Comparison of ENCODE assay signal across 22 cellular contexts in the genomic region with DNA sequence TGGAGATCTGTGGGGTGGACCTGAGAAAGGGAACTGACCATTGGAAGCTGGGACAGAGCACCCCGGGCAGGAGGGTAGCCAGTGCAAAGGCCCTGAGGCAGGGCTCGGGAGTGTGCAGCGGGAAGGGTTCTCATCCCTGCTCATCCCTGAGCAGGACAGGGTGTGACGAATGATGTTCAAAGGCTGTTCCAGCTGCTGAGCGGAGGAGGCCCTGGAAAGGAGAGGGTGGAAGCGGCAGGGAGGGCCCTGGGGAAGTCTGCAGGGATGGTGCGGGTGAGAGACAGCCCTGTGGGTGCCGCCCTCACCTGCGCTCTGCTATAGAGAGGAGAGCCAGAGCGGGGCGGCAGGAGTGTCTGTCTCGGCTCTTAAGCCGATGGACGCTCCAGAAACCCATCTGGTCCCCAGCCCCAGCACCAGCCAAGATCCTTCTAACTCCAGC. TPM values are rescaled to one million over a fixed set of nuclear protein-coding genes. Genes with fewer than 3 reads are reported as not detected.
DNase-seq lines count a peak whose midpoint lies in the region; ATAC-seq, FAIRE-seq and TF ChIP-seq lines count a peak whose summit lies in the region.
"Had no signal": no experiment of that assay in that cellular context is flagged by ENCODE, and none has a peak within 500 bp of the region (broad histone marks: within the 10 kb centered on the region; RNA-seq: fewer than 3 reads in every experiment).

No MANE protein-coding gene starts in this region.

- no peaks in the 10 kb centered on the region for H3K4me1 ChIP-seq in HEK293 (ENCODE audit: control insufficient read depth, insufficient read depth, low read length)
- H3K4me1 ChIP-seq in kidney (ENCODE audit: control insufficient read depth in 1 of 2, insufficient read depth in 1 of 2, low read depth in 1 of 2, low read length in 2 of 2): peaks cover 0 to 3% of the 10 kb centered on the region in 2 donors
- H3K4me1 ChIP-seq in breast epithelium: no peaks in the 10 kb centered on the region
- H3K4me1 ChIP-seq: Caco-2 had no signal

- no peak for ATAC-seq in WTC11
- ATAC-seq in GM18498 (IDR thresholded peaks at IDR 0.05; ENCODE audit: unreplicated experiment): no peak

- H3K9me3 Mint-ChIP-seq in WTC11 (no peaks in the 10 kb centered on the region), Calu3 (ENCODE audit: low read depth, unreplicated experiment) (no peaks in the 10 kb centered on the region)
- H3K9me3 Mint-ChIP-seq: CD4-positive, alpha-beta T cell had no signal

- H3K27ac Mint-ChIP-seq in WTC11 (no peak overlapping the region), Calu3 (ENCODE audit: unreplicated experiment) (no peak overlapping the region)
- H3K27ac Mint-ChIP-seq: CD4-positive, alpha-beta T cell had no signal

- no peaks in the 10 kb centered on the region for H3K27me3 Mint-ChIP-seq in WTC11 (ENCODE audit: low read depth)
- peaks cover 35% of the 10 kb centered on the region for H3K27me3 Mint-ChIP-seq in Calu3 (ENCODE audit: unreplicated experiment)
- H3K27me3 Mint-ChIP-seq: CD4-positive, alpha-beta T cell had no signal

- no peaks in the 10 kb centered on the region for H3K36me3 Mint-ChIP-seq in WTC11
- no peaks in the 10 kb centered on the region for H3K36me3 Mint-ChIP-seq in Calu3 (ENCODE audit: insufficient read depth, unreplicated experiment)

- H3K27ac ChIP-seq in HEK293 (ENCODE audit: extremely low read depth, low read depth, low read length) (no peak overlapping the region), kidney (ENCODE audit: low read depth in 2 of 2, low read length in 2 of 2) (no peak overlapping the region), breast epithelium (no peak overlapping the region)
- H3K27ac ChIP-seq: BLaER1 had no signal

- POLR2A ChIA-PET in HEK293 (lab: Yijun Ruan, JAX) (no interaction called here), WTC11 (lab: Charles Lee) (no interaction called here)

- intact Hi-C loops in kidney (cut with DNase I) (no loop called here), posterior vena cava (cut with DNase I) (no loop called here), breast epithelium (cut with DNase I; ENCODE audit: low total_unique reads) (no loop called here), Calu3 (cut with micrococcal nuclease; ENCODE audit: unreplicated experiment) (no loop called here)

- TF ChIP-seq POLR2A in breast epithelium (IDR thresholded peaks at IDR 0.05): no peak

- no peak overlapping the region for H3K9ac ChIP-seq in kidney (ENCODE audit: low read length in 2 of 2)
- H3K9ac ChIP-seq: BLaER1 had no signal

- no peaks in the 10 kb centered on the region for H3K9me3 ChIP-seq in HEK293 (ENCODE audit: control insufficient read depth, insufficient read depth, low read depth, low read length)
- H3K9me3 ChIP-seq in kidney (ENCODE audit: control insufficient read depth in 1 of 2, low read length in 2 of 2): no peaks in the 10 kb centered on the region
- no peaks in the 10 kb centered on the region for H3K9me3 ChIP-seq in breast epithelium
- H3K9me3 ChIP-seq: BLaER1, Caco-2 had no signal

- H3K36me3 ChIP-seq in HEK293 (ENCODE audit: control insufficient read depth in 2 of 2, insufficient read depth in 1 of 2, low read length in 2 of 2) (no peaks in the 10 kb centered on the region), kidney (ENCODE audit: control insufficient read depth in 1 of 2, insufficient read depth in 2 of 2, low read length in 2 of 2) (no peaks in the 10 kb centered on the region), breast epithelium (no peaks in the 10 kb centered on the region)
- H3K36me3 ChIP-seq: BLaER1 had no signal

- CTCF ChIA-PET in HEK293 (lab: Yijun Ruan, JAX): no interaction called here
- CTCF ChIA-PET in WTC11 (lab: Charles Lee): no interaction called here
- CTCF ChIA-PET in Calu3 (lab: Charles Lee): no interaction called here

- H3K4me1 Mint-ChIP-seq in WTC11 (peaks cover 21% of the 10 kb centered on the region), Calu3 (ENCODE audit: low read depth, unreplicated experiment) (no peaks in the 10 kb centered on the region)

- no peaks in the 10 kb centered on the region for H3K27me3 ChIP-seq in breast epithelium
- H3K27me3 ChIP-seq: BLaER1 had no signal

- no peak overlapping the region for H3K4me3 Mint-ChIP-seq in WTC11
- H3K4me3 Mint-ChIP-seq in Calu3 (ENCODE audit: low read depth, unreplicated experiment): no peak overlapping the region
- H3K4me3 Mint-ChIP-seq: CD4-positive, alpha-beta T cell had no signal

- TF ChIP-seq CTCF in HEK293 (tag by site-specific recombination; IDR thresholded peaks at IDR 0.05) (no peak), WTC11 (IDR thresholded peaks at IDR 0.05) (no peak), kidney (IDR thresholded peaks at IDR 0.05; ENCODE audit: borderline replicate concordance, extremely low read depth, insufficient read depth) (no peak), breast epithelium (IDR thresholded peaks at IDR 0.05) (no peak), Calu3 (IDR thresholded peaks at IDR 0.05; ENCODE audit: unreplicated experiment) (no peak)

- H3K4me3 ChIP-seq in HEK293 (ENCODE audit: low read depth, low read length): no peak overlapping the region
- H3K4me3 ChIP-seq in kidney (ENCODE audit: low read length in 2 of 2): no peak overlapping the region
- no peak overlapping the region for H3K4me3 ChIP-seq in breast epithelium
- H3K4me3 ChIP-seq: BLaER1 had no signal

- no TSS peak for BruUV-seq in Calu3 (replicated peaks; lab: Mats Ljungman, UMichigan)

- DNase-seq in WTC11 (ENCODE audit: low spot score): no peak
- peak; percentile 40 for DNase-seq in kidney
- DNase-seq in posterior vena cava (ENCODE audit: low spot score): peak; percentile 67
- no peak for DNase-seq in breast epithelium (ENCODE audit: low spot score in 2 of 2)
- no peak for DNase-seq in Calu3
- no peak for DNase-seq in mucosa of gallbladder (ENCODE audit: low spot score)
- DNase-seq: Caco-2; CD4-positive, alpha-beta T cell; DND-41; Karpas-422; NCI-H1694; NCI-H2171; NCI-H526; OCI-M1; SHP77 had no signal

- no peak for FAIRE-seq in kidney (lab: Jason Lieb, UNC)
- FAIRE-seq: G401.6, GM12892, GM18507, GM19239 had no signal

TF ChIP-seq in HEK293, 187 proteins besides CTCF, POLR2A, EP300 and RAD21 (continues in another document):
- TF ChIP-seq ZNF623 (tag by site-specific recombination; IDR thresholded peaks at IDR 0.05): peak; percentile 95
- TF ChIP-seq, protein P1, sequence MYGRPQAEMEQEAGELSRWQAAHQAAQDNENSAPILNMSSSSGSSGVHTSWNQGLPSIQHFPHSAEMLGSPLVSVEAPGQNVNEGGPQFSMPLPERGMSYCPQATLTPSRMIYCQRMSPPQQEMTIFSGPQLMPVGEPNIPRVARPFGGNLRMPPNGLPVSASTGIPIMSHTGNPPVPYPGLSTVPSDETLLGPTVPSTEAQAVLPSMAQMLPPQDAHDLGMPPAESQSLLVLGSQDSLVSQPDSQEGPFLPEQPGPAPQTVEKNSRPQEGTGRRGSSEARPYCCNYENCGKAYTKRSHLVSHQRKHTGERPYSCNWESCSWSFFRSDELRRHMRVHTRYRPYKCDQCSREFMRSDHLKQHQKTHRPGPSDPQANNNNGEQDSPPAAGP (tag by site-specific recombination; IDR thresholded peaks at IDR 0.05): 0 out of 2 replicates have a peak, but pooled peaks have one; percentile 56

TF ChIP-seq in WTC11, 78 proteins besides CTCF, POLR2A, EP300 and RAD21:
- no peak for TF ChIP-seq NR1H2 (CRISPR knock-in tag; IDR thresholded peaks at IDR 0.05)
- TF ChIP-seq, protein P2, sequence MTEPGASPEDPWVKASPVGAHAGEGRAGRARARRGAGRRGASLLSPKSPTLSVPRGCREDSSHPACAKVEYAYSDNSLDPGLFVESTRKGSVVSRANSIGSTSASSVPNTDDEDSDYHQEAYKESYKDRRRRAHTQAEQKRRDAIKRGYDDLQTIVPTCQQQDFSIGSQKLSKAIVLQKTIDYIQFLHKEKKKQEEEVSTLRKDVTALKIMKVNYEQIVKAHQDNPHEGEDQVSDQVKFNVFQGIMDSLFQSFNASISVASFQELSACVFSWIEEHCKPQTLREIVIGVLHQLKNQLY (CRISPR knock-in tag; IDR thresholded peaks at IDR 0.05): no peak
- peak; percentile 42; the same call in 1 of the 2 replicates for TF ChIP-seq GTF2I (CRISPR knock-in tag; conservative IDR thresholded peaks at IDR 0.05)

RNA-seq across cellular contexts. Expression of gene PRKAG2, which starts 43.7 kb away (rescaled TPM):
- total RNA-seq in WTC11 (2021) (14.7 to 20.3 TPM (median 17.0 TPM) in 3 replicates), kidney (40.7 TPM), posterior vena cava (10 to 100 TPM; 91.8 to 94.2 TPM), breast epithelium (10 to 100 TPM; 32.3 to 56.6 (median 34.4) TPM), Calu3 (2022) (22.4 and 22.6 TPM in 2 replicates), mucosa of gallbladder (54.8 TPM)
- 40.9 TPM for polyA plus RNA-seq in kidney (ENCODE audit: insufficient read depth, low read depth, low replicate concordance)

Comparison
In these comparisons a context has a peak if more than half of its experiments do, and no peak if none do; other contexts are left out.
1. DNase-seq: peak in kidney (single experiment) and posterior vena cava (single experiment); none in WTC11 (single experiment), breast epithelium (0 of 2), Calu3 (single experiment) and mucosa of gallbladder (single experiment).